12 cellular contexts compared by ENCODE assay signal in genomic region chr3:131714585-131715220, GRCh38.
DNase-seq lines count a peak whose midpoint lies in the region; ATAC-seq, FAIRE-seq and TF ChIP-seq lines count a peak whose summit lies in the region.
"Had no signal": no experiment of that assay in that cellular context is flagged by ENCODE, and none has a peak within 500 bp of the region (broad histone marks: within the 10 kb centered on the region; RNA-seq: fewer than 3 reads in every experiment).

No MANE protein-coding gene starts in this region.

- no peaks in the 10 kb centered on the region for H3K9me3 Mint-ChIP-seq in activated CD4-positive, alpha-beta T cell treated with anti-CD3 and anti-CD28 coated beads for 36 hours (ENCODE audit: low read depth)

- RAD21 ChIA-PET in GM12878 (lab: Charles Lee; ENCODE audit: unreplicated experiment) = interaction anchor here (0.9 to 3.4 kb wide), 4 partner anchors 10 to 165 kb away, joined by 4 to 25 read pairs (median 6); no protein-coding TSS in a partner anchor

- H3K79me2 ChIP-seq in GM12878 (ENCODE audit: control insufficient read depth, insufficient read depth, low read length) = no peaks in the 10 kb centered on the region

- peak; percentile 74 for FAIRE-seq in GM12878 (lab: Jason Lieb, UNC)
- FAIRE-seq: H54 had no signal

- POLR2A ChIA-PET in activated CD4-positive, alpha-beta T cell treated with anti-CD3 and anti-CD28 coated beads for 36 hours (lab: Charles Lee) = no interaction called here
- POLR2A ChIA-PET in GM12878 (lab: Charles Lee) = no interaction called here

- DNase-seq in activated CD4-positive, alpha-beta T cell treated with anti-CD3 and anti-CD28 coated beads for 36 hours = peak; percentile 14
- no peak for DNase-seq in activated CD4-positive, alpha-beta T cell treated with anti-CD3 and anti-CD28 coated beads for 1 hour
- DNase-seq in GM12878 (ENCODE audit: low read depth, low spot score) = peak; percentile 71
- DNase-seq in SK-N-DZ (ENCODE audit: low spot score) = no peak
- no peak for DNase-seq in NCI-H187 (lab: John Stamatoyannopoulos, UW)
- DNase-seq in KG1 (lab: John Stamatoyannopoulos, UW) = no peak
- DNase-seq: 8988T; NK-92 treated with Interleukin-12 subunit alpha and Interleukin-12 subunit beta, amount 100 ng/mL, for 24 hours; stimulated activated CD4-positive, alpha-beta T cell treated with anti-CD3 and anti-CD28 coated beads, Interleukin-4, amount 100 ng/mL, for 24 hours had no signal

- H3K27ac Mint-ChIP-seq in activated CD4-positive, alpha-beta T cell treated with anti-CD3 and anti-CD28 coated beads for 36 hours = peak overlapping the region; percentile 24

- no peak overlapping the region for H3K9ac ChIP-seq in GM12878 (ENCODE audit: control insufficient read depth, insufficient read depth, low read length)

- peaks cover 7% of the 10 kb centered on the region for H3K27me3 Mint-ChIP-seq in activated CD4-positive, alpha-beta T cell treated with anti-CD3 and anti-CD28 coated beads for 36 hours

- no TSS peak for BruUV-seq in GM12878 (replicated peaks; lab: Mats Ljungman, UMichigan)

- no peaks in the 10 kb centered on the region for H3K36me3 ChIP-seq in GM12878 (ENCODE audit: control insufficient read depth in 2 of 2, insufficient read depth in 2 of 2, low read length in 1 of 2)

- H3K36me3 Mint-ChIP-seq in activated CD4-positive, alpha-beta T cell treated with anti-CD3 and anti-CD28 coated beads for 36 hours (ENCODE audit: low read depth) = no peaks in the 10 kb centered on the region

- SMC1A ChIA-PET in GM12878 (lab: Charles Lee; ENCODE audit: uncharacterized antibody, unreplicated experiment) = interaction anchor here (0.6 to 1.5 kb wide), 11 partner anchors 9 to 320 kb away, joined by 3 to 13 read pairs (median 4); partner anchors contain the start of gene CPNE4

- no peaks in the 10 kb centered on the region for H3K9me3 ChIP-seq in GM12878 (replicated peaks; ENCODE audit: control insufficient read depth, insufficient read depth, low read length)

- peak; percentile 20; the same call in 1 of the 2 replicates for TF ChIP-seq RAD21 in GM12878 (IDR thresholded peaks at IDR 0.05; ENCODE audit: insufficient read depth, low read depth, low read length)

- no peak for TF ChIP-seq CTCF in GM12878 (IDR thresholded peaks at IDR 0.05 in 2 of 3, conservative IDR thresholded peaks at IDR 0.05 in 1 of 3; ENCODE audit: control insufficient read depth in 2 of 3, extremely low read depth in 1 of 3, insufficient read depth in 1 of 3, low read depth in 3 of 3, low read length in 3 of 3)

- ATAC-seq in activated CD4-positive, alpha-beta T cell treated with anti-CD3 and anti-CD28 coated beads for 36 hours = peak; percentile 93
- ATAC-seq in GM21515 (IDR thresholded peaks at IDR 0.05; ENCODE audit: unreplicated experiment) (peak; percentile 92), HG03066 (IDR thresholded peaks at IDR 0.05; ENCODE audit: low read depth, unreplicated experiment) (peak; percentile 86), GM12878 (peak; percentile 73)

- CTCF ChIA-PET in activated CD4-positive, alpha-beta T cell treated with anti-CD3 and anti-CD28 coated beads for 36 hours (lab: Charles Lee) = interaction anchor here (0.8 to 1.2 kb wide), 2 partner anchors 23 to 39 kb away, joined by 3 to 4 read pairs; no protein-coding TSS in a partner anchor
- CTCF ChIA-PET in GM12878 (lab: Yijun Ruan, JAX) = interaction anchor here (0.8 to 2.7 kb wide), 12 partner anchors 9 to 315 kb away, joined by 3 to 24 read pairs (median 4); no protein-coding TSS in a partner anchor

- H3K27ac ChIP-seq in GM12878 (ENCODE audit: control insufficient read depth, insufficient read depth) = peak overlapping the region; percentile 23; the same call in 1 of the 2 replicates

- no peak for TF ChIP-seq POLR2A in GM12878 (IDR thresholded peaks at IDR 0.05; ENCODE audit: low read depth, low read length)

- H4K20me1 ChIP-seq in GM12878 (ENCODE audit: control insufficient read depth, insufficient read depth) = no peaks in the 10 kb centered on the region

- no peaks in the 10 kb centered on the region for H3K27me3 ChIP-seq in GM12878 (replicated peaks in 1 of 2; ENCODE audit: control insufficient read depth in 2 of 2, insufficient read depth in 2 of 2, low read length in 1 of 2)

- intact Hi-C loops in activated CD4-positive, alpha-beta T cell treated with anti-CD3 and anti-CD28 coated beads for 36 hours (cut with DNase I, micrococcal nuclease) = loop anchor here in 1 of 2 experiments (1.0 kb wide), 1 partner anchor 17 kb away; no protein-coding TSS in a partner anchor
- intact Hi-C loops in GM12878 (cut with micrococcal nuclease; ENCODE audit: unreplicated experiment) = loop anchor here (2.0 to 10.0 kb wide), 5 partner anchors 16 to 680 kb away; no protein-coding TSS in a partner anchor

- H2AFZ ChIP-seq in GM12878 (ENCODE audit: control insufficient read depth, low read depth, low read length) = no peak overlapping the region

- peak in 1 of 2 experiments; percentile 76; a peak in 2 of 4 replicates for TF ChIP-seq EP300 in GM12878 (IDR thresholded peaks at IDR 0.05; ENCODE audit: borderline replicate concordance in 1 of 2, control insufficient read depth in 1 of 2, low read depth in 2 of 2, low read length in 2 of 2)

- H3K4me1 ChIP-seq in GM12878 (ENCODE audit: control insufficient read depth, insufficient read depth, low read length) = peaks cover 47% of the 10 kb centered on the region

- H3K4me2 ChIP-seq in GM12878 (ENCODE audit: control insufficient read depth, insufficient read depth) = peak overlapping the region; percentile 21

- H3K4me1 Mint-ChIP-seq in activated CD4-positive, alpha-beta T cell treated with anti-CD3 and anti-CD28 coated beads for 36 hours = peaks cover 8% of the 10 kb centered on the region

- in situ Hi-C loops in GM12878 (cut with MboI) = no loop called here

- WGBS in GM12878 (ENCODE audit: insufficient coverage, insufficient replicate concordance, low lambda C conversion rate, missing lambda C conversion rate) = 0% methylated on average over 1 of the region's 1 CpG

- H3K4me3 Mint-ChIP-seq in activated CD4-positive, alpha-beta T cell treated with anti-CD3 and anti-CD28 coated beads for 36 hours = no peak overlapping the region

- no peak overlapping the region for H3K4me3 ChIP-seq in GM12878

TF ChIP-seq in GM12878, 131 proteins besides CTCF, POLR2A, EP300 and RAD21 (continues in another document):
- peak; percentile 82 for TF ChIP-seq CREB1 (IDR thresholded peaks at IDR 0.05; ENCODE audit: low read depth)
- no peak for TF ChIP-seq SMARCA5 (IDR thresholded peaks at IDR 0.05)
- TF ChIP-seq MEF2B (IDR thresholded peaks at IDR 0.05; ENCODE audit: partially characterized antibody, poor library complexity, severe bottlenecking) = no peak
- TF ChIP-seq TCF7 (IDR thresholded peaks at IDR 0.05; ENCODE audit: borderline replicate concordance) = 0 out of 2 replicates have a peak, but pooled peaks have one; percentile 52
- no peak for TF ChIP-seq NFYA (IDR thresholded peaks at IDR 0.05; ENCODE audit: borderline replicate concordance, low read depth, low read length)
- no peak for TF ChIP-seq HCFC1 (IDR thresholded peaks at IDR 0.05; ENCODE audit: low read length)
- TF ChIP-seq, protein P1, sequence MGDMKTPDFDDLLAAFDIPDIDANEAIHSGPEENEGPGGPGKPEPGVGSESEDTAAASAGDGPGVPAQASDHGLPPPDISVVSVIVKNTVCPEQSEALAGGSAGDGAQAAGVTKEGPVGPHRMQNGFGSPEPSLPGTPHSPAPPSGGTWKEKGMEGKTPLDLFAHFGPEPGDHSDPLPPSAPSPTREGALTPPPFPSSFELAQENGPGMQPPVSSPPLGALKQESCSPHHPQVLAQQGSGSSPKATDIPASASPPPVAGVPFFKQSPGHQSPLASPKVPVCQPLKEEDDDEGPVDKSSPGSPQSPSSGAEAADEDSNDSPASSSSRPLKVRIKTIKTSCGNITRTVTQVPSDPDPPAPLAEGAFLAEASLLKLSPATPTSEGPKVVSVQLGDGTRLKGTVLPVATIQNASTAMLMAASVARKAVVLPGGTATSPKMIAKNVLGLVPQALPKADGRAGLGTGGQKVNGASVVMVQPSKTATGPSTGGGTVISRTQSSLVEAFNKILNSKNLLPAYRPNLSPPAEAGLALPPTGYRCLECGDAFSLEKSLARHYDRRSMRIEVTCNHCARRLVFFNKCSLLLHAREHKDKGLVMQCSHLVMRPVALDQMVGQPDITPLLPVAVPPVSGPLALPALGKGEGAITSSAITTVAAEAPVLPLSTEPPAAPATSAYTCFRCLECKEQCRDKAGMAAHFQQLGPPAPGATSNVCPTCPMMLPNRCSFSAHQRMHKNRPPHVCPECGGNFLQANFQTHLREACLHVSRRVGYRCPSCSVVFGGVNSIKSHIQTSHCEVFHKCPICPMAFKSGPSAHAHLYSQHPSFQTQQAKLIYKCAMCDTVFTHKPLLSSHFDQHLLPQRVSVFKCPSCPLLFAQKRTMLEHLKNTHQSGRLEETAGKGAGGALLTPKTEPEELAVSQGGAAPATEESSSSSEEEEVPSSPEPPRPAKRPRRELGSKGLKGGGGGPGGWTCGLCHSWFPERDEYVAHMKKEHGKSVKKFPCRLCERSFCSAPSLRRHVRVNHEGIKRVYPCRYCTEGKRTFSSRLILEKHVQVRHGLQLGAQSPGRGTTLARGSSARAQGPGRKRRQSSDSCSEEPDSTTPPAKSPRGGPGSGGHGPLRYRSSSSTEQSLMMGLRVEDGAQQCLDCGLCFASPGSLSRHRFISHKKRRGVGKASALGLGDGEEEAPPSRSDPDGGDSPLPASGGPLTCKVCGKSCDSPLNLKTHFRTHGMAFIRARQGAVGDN (IDR thresholded peaks at IDR 0.05) = no peak
- TF ChIP-seq NBN (IDR thresholded peaks at IDR 0.05) = peak; percentile 46; the same call in 1 of the 2 replicates
- TF ChIP-seq IRF4 (IDR thresholded peaks at IDR 0.05; ENCODE audit: low read depth, low read length) = peak; percentile 87
- TF ChIP-seq USF2 (IDR thresholded peaks at IDR 0.05; ENCODE audit: borderline replicate concordance, low read depth, low read length) = no peak
- peak; percentile 66 for TF ChIP-seq ATF7 (IDR thresholded peaks at IDR 0.05; ENCODE audit: low read depth)

Comparison
In these comparisons a context has a peak if more than half of its experiments do, and no peak if none do; other contexts are left out.
1. DNase-seq: peak in activated CD4-positive, alpha-beta T cell treated with anti-CD3 and anti-CD28 coated beads for 36 hours (single experiment) and GM12878 (single experiment); none in activated CD4-positive, alpha-beta T cell treated with anti-CD3 and anti-CD28 coated beads for 1 hour (single experiment), SK-N-DZ (single experiment), NCI-H187 (0 of 2) and KG1 (single experiment).
2. Peak in every context shown above with its lines, with median percentiles within 50 percentile points of each other: ATAC-seq.